ENCODE assay signal across 13 cellular contexts in genomic region chr10:89347706-89348457, GRCh38. TPM values are rescaled to one million over a fixed set of nuclear protein-coding genes. Genes with fewer than 3 reads are reported as not detected.
DNase-seq lines count a peak whose midpoint lies in the region; ATAC-seq, FAIRE-seq and TF ChIP-seq lines count a peak whose summit lies in the region.
"Had no signal": no experiment of that assay in that cellular context is flagged by ENCODE, and none has a peak within 500 bp of the region (broad histone marks: within the 10 kb centered on the region; RNA-seq: fewer than 3 reads in every experiment).

No MANE protein-coding gene starts in this region.

- no peaks in the 10 kb centered on the region for H3K27me3 ChIP-seq in right lobe of liver
- no peaks in the 10 kb centered on the region for H3K27me3 ChIP-seq in HepG2 (ENCODE audit: control insufficient read depth in 1 of 2, insufficient read depth in 2 of 2, low read length in 2 of 2)
- H3K27me3 ChIP-seq in esophagus squamous epithelium = no peaks in the 10 kb centered on the region
- H3K27me3 ChIP-seq in neural progenitor cell = no peaks in the 10 kb centered on the region
- H3K27me3 ChIP-seq in vagina = no peaks in the 10 kb centered on the region

- H2AFZ ChIP-seq in HepG2 (ENCODE audit: low read length) (no peak overlapping the region), neural progenitor cell (replicated peaks) (peak overlapping the region; percentile 58)

- H3K27me3 Mint-ChIP-seq in neural progenitor cell (ENCODE audit: insufficient read depth, low read depth) = peaks cover 2% of the 10 kb centered on the region

- H3K4me2 ChIP-seq in HepG2 (ENCODE audit: low read depth, low read length) = no peak overlapping the region
- H3K4me2 ChIP-seq in neural progenitor cell = peak overlapping the region; percentile 55

- peaks cover 70% of the 10 kb centered on the region for H3K4me1 Mint-ChIP-seq in neural progenitor cell

- in situ Hi-C loops in HepG2 (cut with HindIII; ENCODE audit: extremely low pct_ligation_motif_present, low pct_unique_long_range_greater_than_20kb) = no loop called here

- H3K27ac ChIP-seq in right lobe of liver = peak overlapping the region; percentile 56 to 99 (median 96)
- H3K27ac ChIP-seq in HepG2 (ENCODE audit: extremely low read length, insufficient read depth, low read length) = no peak overlapping the region
- peak overlapping the region in 3 of 4 donors; percentile 51 to 73 (median 54) for H3K27ac ChIP-seq in esophagus squamous epithelium
- H3K27ac ChIP-seq in neural progenitor cell = peak overlapping the region; percentile 81
- H3K27ac ChIP-seq in vagina = peak overlapping the region; percentile 60

- no peak for TF ChIP-seq RAD21 in HepG2 (CRISPR knock-in tag; IDR thresholded peaks at IDR 0.05)

- FAIRE-seq in HepG2 (lab: Jason Lieb, UNC) = no peak

- no peak overlapping the region for H3K9ac ChIP-seq in HepG2 (ENCODE audit: insufficient read depth, low read depth, low read length)
- no peak overlapping the region for H3K9ac ChIP-seq in neural progenitor cell

- H3F3A ChIP-seq in neural progenitor cell (ENCODE audit: low read depth) = peaks cover 30% of the 10 kb centered on the region

- H3K36me3 ChIP-seq in right lobe of liver = no peaks in the 10 kb centered on the region
- H3K36me3 ChIP-seq in HepG2 (replicated peaks in 1 of 2; ENCODE audit: control insufficient read depth in 1 of 2, insufficient read depth in 2 of 2, low read length in 2 of 2) = no peaks in the 10 kb centered on the region
- no peaks in the 10 kb centered on the region for H3K36me3 ChIP-seq in esophagus squamous epithelium
- no peaks in the 10 kb centered on the region for H3K36me3 ChIP-seq in neural progenitor cell
- no peaks in the 10 kb centered on the region for H3K36me3 ChIP-seq in vagina

- no peak overlapping the region for H3K4me3 ChIP-seq in right lobe of liver
- H3K4me3 ChIP-seq in HepG2 (replicated peaks in 1 of 3; ENCODE audit: insufficient read depth in 1 of 3, low read depth in 2 of 3, low read length in 3 of 3) = no peak overlapping the region
- no peak overlapping the region for H3K4me3 ChIP-seq in esophagus squamous epithelium
- H3K4me3 ChIP-seq in neural progenitor cell = no peak overlapping the region
- no peak overlapping the region for H3K4me3 ChIP-seq in vagina

- peaks cover 1% of the 10 kb centered on the region for H3K36me3 Mint-ChIP-seq in neural progenitor cell

- H3K9me3 Mint-ChIP-seq in neural progenitor cell = peaks cover 2% of the 10 kb centered on the region

- TF ChIP-seq CTCF in right lobe of liver (IDR thresholded peaks at IDR 0.05) (no peak), HepG2 (CRISPR knock-in tag; IDR thresholded peaks at IDR 0.05) (no peak), esophagus squamous epithelium (IDR thresholded peaks at IDR 0.05) (no peak), neural progenitor cell (IDR thresholded peaks at IDR 0.05) (no peak), vagina (IDR thresholded peaks at IDR 0.05) (no peak)

- H4K20me1 ChIP-seq in HepG2 (ENCODE audit: insufficient read depth, low read length) (no peaks in the 10 kb centered on the region), neural progenitor cell (ENCODE audit: low read depth) (no peaks in the 10 kb centered on the region)

- H3K27ac Mint-ChIP-seq in neural progenitor cell = peak overlapping the region; percentile 51

- peaks cover 0 to 71% (median 37%) of the 10 kb centered on the region in 4 donors for H3K4me1 ChIP-seq in right lobe of liver
- peaks cover 72% of the 10 kb centered on the region for H3K4me1 ChIP-seq in HepG2 (ENCODE audit: insufficient read depth, low read length)
- peaks cover 12 to 54% (median 39%) of the 10 kb centered on the region in 3 donors for H3K4me1 ChIP-seq in esophagus squamous epithelium
- peaks cover 44% of the 10 kb centered on the region for H3K4me1 ChIP-seq in neural progenitor cell
- peaks cover 37% of the 10 kb centered on the region for H3K4me1 ChIP-seq in vagina

- DNase-seq in right lobe of liver (no peak), HepG2 (ENCODE audit: low spot score) (no peak), esophagus squamous epithelium (lab: John Stamatoyannopoulos, UW) (no peak), neural progenitor cell (ENCODE audit: low spot score) (no peak), vagina (ENCODE audit: extremely low spot score in 2 of 2) (no peak)
- DNase-seq: DMS53, NCI-H1092 treated with DMSO at 0.1 percent for 48 hours, NCI-H526 treated with DMSO at 0.1 percent for 48 hours had no signal

- 61% methylated on average over 5 of the region's 7 CpGs for WGBS in right lobe of liver (ENCODE audit: insufficient coverage, low coverage, low lambda C conversion rate, missing lambda C conversion rate)
- WGBS in HepG2 (ENCODE audit: low lambda C conversion rate) = 97% methylated on average over 5 of the region's 7 CpGs
- 79 to 80% methylated on average over 7 of the region's 7 CpGs for WGBS in esophagus squamous epithelium, 2 donors

- no peak for TF ChIP-seq POLR2A in right lobe of liver (IDR thresholded peaks at IDR 0.05)
- no peak for TF ChIP-seq POLR2A in HepG2 (IDR thresholded peaks at IDR 0.05; ENCODE audit: insufficient read depth in 1 of 2, low read depth in 2 of 2, low read length in 2 of 2)
- TF ChIP-seq POLR2A in esophagus squamous epithelium (IDR thresholded peaks at IDR 0.05) = no peak
- no peak for TF ChIP-seq POLR2A in vagina (IDR thresholded peaks at IDR 0.05)

- no peak overlapping the region for H3K4me3 Mint-ChIP-seq in neural progenitor cell

- BruUV-seq in HepG2 (replicated peaks; lab: Mats Ljungman, UMichigan) = no TSS peak

- intact Hi-C loops in right lobe of liver (cut with DNase I) = no loop called here
- intact Hi-C loops in HepG2 (cut with micrococcal nuclease; ENCODE audit: unreplicated experiment) = no loop called here
- intact Hi-C loops in esophagus squamous epithelium (cut with DNase I) = no loop called here
- intact Hi-C loops in vagina (cut with DNase I) = no loop called here

- CTCF ChIA-PET in HepG2 (lab: Yijun Ruan, JAX; ENCODE audit: low intra/inter-chr PET ratio, low total read pairs) = no interaction called here

- TF ChIP-seq EP300 in HepG2 (IDR thresholded peaks at IDR 0.05; ENCODE audit: low read depth in 2 of 2, low read length in 2 of 2) (no peak), HepG2 (CRISPR knock-in tag; IDR thresholded peaks at IDR 0.05; ENCODE audit: borderline replicate concordance) (no peak)

- POLR2A ChIA-PET in HepG2 (lab: Yijun Ruan, JAX) = interaction anchor here (2.0 kb wide), 1 partner anchor 16 kb away, joined by 8 read pairs; no protein-coding TSS in a partner anchor

- H3K9me3 ChIP-seq in right lobe of liver = no peaks in the 10 kb centered on the region
- H3K9me3 ChIP-seq in HepG2 (ENCODE audit: low read length) = no peaks in the 10 kb centered on the region
- H3K9me3 ChIP-seq in esophagus squamous epithelium = no peaks in the 10 kb centered on the region
- no peaks in the 10 kb centered on the region for H3K9me3 ChIP-seq in neural progenitor cell (ENCODE audit: low read depth)
- no peaks in the 10 kb centered on the region for H3K9me3 ChIP-seq in vagina

- ATAC-seq in right lobe of liver (no peak), HepG2 (no peak), HG02642 (IDR thresholded peaks at IDR 0.05; ENCODE audit: poor library complexity, unreplicated experiment) (no peak), HG03571 (IDR thresholded peaks at IDR 0.05; ENCODE audit: unreplicated experiment) (no peak), HG03354 (IDR thresholded peaks at IDR 0.05; ENCODE audit: poor library complexity, severe bottlenecking, unreplicated experiment) (no peak)

- no peaks in the 10 kb centered on the region for H3K79me2 ChIP-seq in HepG2 (ENCODE audit: insufficient read depth, low read length)
- no peaks in the 10 kb centered on the region for H3K79me2 ChIP-seq in neural progenitor cell (ENCODE audit: low read depth)

RNA-seq across cellular contexts. Expression of gene IFIT3, which starts 20.1 kb away (rescaled TPM):
- 10 to 100 TPM in 4 of 6 experiments, 1 to 10 TPM in 2; 7.5 to 17.9 (median 11.5) TPM for total RNA-seq in right lobe of liver
- 3.1 and 4.3 TPM in 2 replicates for total RNA-seq in HepG2 (2016; rRNA removed; fragmentation: Illumina TruSeq; extraction: Trizol)
- 0.71 TPM in 2 replicates for total RNA-seq in HepG2 (2016; cell fraction: cytosol; rRNA removed; fragmentation: Illumina TruSeq; extraction: Trizol; ENCODE audit: low read depth)
- total RNA-seq in HepG2 (2016; cell fraction: insoluble cytoplasmic fraction; rRNA removed; fragmentation: Illumina TruSeq; extraction: Trizol) = 3.0 and 4.6 TPM in 2 replicates
- total RNA-seq in HepG2 (2016; cell fraction: membrane; rRNA removed; fragmentation: Illumina TruSeq; extraction: Trizol) = 1.6 and 1.7 TPM in 2 replicates
- total RNA-seq in HepG2 (2016; cell fraction: nucleus; rRNA removed; fragmentation: Illumina TruSeq; extraction: Trizol) = 1.6 TPM in 2 replicates
- polyA plus RNA-seq in HepG2 (2011; rRNA removed) = 0.48 and 0.56 TPM in 2 replicates
- polyA plus RNA-seq in HepG2 (2011; cell fraction: cytosol; rRNA removed) = 0.40 and 0.67 TPM in 2 replicates
- 0.07 and 0.08 TPM in 2 replicates for polyA plus RNA-seq in HepG2 (2011; cell fraction: nucleus; rRNA removed)
- polyA plus RNA-seq in HepG2 (2012) = 1.1 and 1.5 TPM in 2 replicates
- 0.34 and 0.44 TPM in 2 replicates for polyA plus RNA-seq in HepG2 (2016; cell fraction: cytosol; fragmentation: Illumina TruSeq; extraction: Trizol; ENCODE audit: low read depth)
- 2.9 and 3.4 TPM in 2 replicates for polyA plus RNA-seq in HepG2 (2016; cell fraction: insoluble cytoplasmic fraction; fragmentation: Illumina TruSeq; extraction: Trizol; ENCODE audit: low read depth)
- polyA plus RNA-seq in HepG2 (2016; cell fraction: membrane; fragmentation: Illumina TruSeq; extraction: Trizol; ENCODE audit: low read depth) = 0.82 and 0.90 TPM in 2 replicates
- polyA plus RNA-seq in HepG2 (2016; cell fraction: nucleus; fragmentation: Illumina TruSeq; extraction: Trizol; ENCODE audit: insufficient read depth, low read depth) = 1.1 and 1.6 TPM in 2 replicates
- 0.16 and 2.1 TPM in 2 replicates for polyA minus RNA-seq in HepG2 (2011; rRNA and poly(A)+ RNA removed; ENCODE audit: low replicate concordance)
- polyA minus RNA-seq in HepG2 (2011; cell fraction: cytosol; rRNA and poly(A)+ RNA removed) = 0.88 and 0.99 TPM in 2 replicates
- polyA minus RNA-seq in HepG2 (2011; cell fraction: nucleus; rRNA and poly(A)+ RNA removed) = 0.26 and 0.99 TPM in 2 replicates
- 10 to 100 TPM in 1 of 4 donors, 1 to 10 TPM in 3; 1.0 to 14.6 (median 4.2) TPM for total RNA-seq in esophagus squamous epithelium
- 0.06 TPM in 1 of 2 replicates, not detected in the other for total RNA-seq in neural progenitor cell (ENCODE audit: low replicate concordance)
- total RNA-seq in vagina = 6.1 TPM

RNA-seq across cellular contexts. Expression of gene IFIT1B, which starts 30.0 kb away (rescaled TPM):
- total RNA-seq in right lobe of liver (1 to 10 TPM in 1 of 6 experiments, not detected in 5; 1.2 TPM), HepG2 (2016; rRNA removed; fragmentation: Illumina TruSeq; extraction: Trizol) (not detected in 2 replicates), esophagus squamous epithelium (not detected), neural progenitor cell (ENCODE audit: low replicate concordance) (not detected in 2 replicates), vagina (not detected)
- not detected in 2 replicates for total RNA-seq in HepG2 (2016; cell fraction: cytosol; rRNA removed; fragmentation: Illumina TruSeq; extraction: Trizol; ENCODE audit: low read depth)
- total RNA-seq in HepG2 (2016; cell fraction: insoluble cytoplasmic fraction; rRNA removed; fragmentation: Illumina TruSeq; extraction: Trizol) = not detected in 2 replicates
- not detected in 2 replicates for total RNA-seq in HepG2 (2016; cell fraction: membrane; rRNA removed; fragmentation: Illumina TruSeq; extraction: Trizol)
- not detected in 2 replicates for total RNA-seq in HepG2 (2016; cell fraction: nucleus; rRNA removed; fragmentation: Illumina TruSeq; extraction: Trizol)
- polyA plus RNA-seq in HepG2 (2011; rRNA removed) = not detected in 2 replicates
- polyA plus RNA-seq in HepG2 (2011; cell fraction: cytosol; rRNA removed) = not detected in 2 replicates
- polyA plus RNA-seq in HepG2 (2011; cell fraction: nucleus; rRNA removed) = not detected in 2 replicates
- polyA plus RNA-seq in HepG2 (2012) = not detected in 2 replicates
- not detected in 2 replicates for polyA plus RNA-seq in HepG2 (2016; cell fraction: cytosol; fragmentation: Illumina TruSeq; extraction: Trizol; ENCODE audit: low read depth)
- not detected in 2 replicates for polyA plus RNA-seq in HepG2 (2016; cell fraction: insoluble cytoplasmic fraction; fragmentation: Illumina TruSeq; extraction: Trizol; ENCODE audit: low read depth)
- not detected in 2 replicates for polyA plus RNA-seq in HepG2 (2016; cell fraction: membrane; fragmentation: Illumina TruSeq; extraction: Trizol; ENCODE audit: low read depth)
- polyA plus RNA-seq in HepG2 (2016; cell fraction: nucleus; fragmentation: Illumina TruSeq; extraction: Trizol; ENCODE audit: insufficient read depth, low read depth) = not detected in 2 replicates
- not detected in 2 replicates for polyA minus RNA-seq in HepG2 (2011; rRNA and poly(A)+ RNA removed; ENCODE audit: low replicate concordance)
- polyA minus RNA-seq in HepG2 (2011; cell fraction: cytosol; rRNA and poly(A)+ RNA removed) = not detected in 2 replicates
- not detected in 2 replicates for polyA minus RNA-seq in HepG2 (2011; cell fraction: nucleus; rRNA and poly(A)+ RNA removed)
- total RNA-seq: mucosa of gallbladder had no signal
- polyA plus RNA-seq: AG04450 had no signal

RNA-seq across cellular contexts. Expression of gene IFIT1, which starts 44.5 kb away (rescaled TPM):
- total RNA-seq in right lobe of liver = 10 to 100 TPM in 3 of 6 experiments, 1 to 10 TPM in 3; 3.6 to 12.9 (median 10.0) TPM
- total RNA-seq in HepG2 (2016; rRNA removed; fragmentation: Illumina TruSeq; extraction: Trizol) = 5.5 and 7.5 TPM in 2 replicates
- total RNA-seq in HepG2 (2016; cell fraction: cytosol; rRNA removed; fragmentation: Illumina TruSeq; extraction: Trizol; ENCODE audit: low read depth) = 1.0 and 1.2 TPM in 2 replicates
- 5.3 and 6.9 TPM in 2 replicates for total RNA-seq in HepG2 (2016; cell fraction: insoluble cytoplasmic fraction; rRNA removed; fragmentation: Illumina TruSeq; extraction: Trizol)
- 1.8 and 2.7 TPM in 2 replicates for total RNA-seq in HepG2 (2016; cell fraction: membrane; rRNA removed; fragmentation: Illumina TruSeq; extraction: Trizol)
- 1.7 and 2.9 TPM in 2 replicates for total RNA-seq in HepG2 (2016; cell fraction: nucleus; rRNA removed; fragmentation: Illumina TruSeq; extraction: Trizol)
- polyA plus RNA-seq in HepG2 (2011; rRNA removed) = 1.2 and 1.5 TPM in 2 replicates
- 0.64 and 1.2 TPM in 2 replicates for polyA plus RNA-seq in HepG2 (2011; cell fraction: cytosol; rRNA removed)
- 0.21 and 0.61 TPM in 2 replicates for polyA plus RNA-seq in HepG2 (2011; cell fraction: nucleus; rRNA removed)
- polyA plus RNA-seq in HepG2 (2012) = 1.6 and 3.8 TPM in 2 replicates
- polyA plus RNA-seq in HepG2 (2016; cell fraction: cytosol; fragmentation: Illumina TruSeq; extraction: Trizol; ENCODE audit: low read depth) = 0.47 and 0.49 TPM in 2 replicates
- 6.6 and 7.5 TPM in 2 replicates for polyA plus RNA-seq in HepG2 (2016; cell fraction: insoluble cytoplasmic fraction; fragmentation: Illumina TruSeq; extraction: Trizol; ENCODE audit: low read depth)
- polyA plus RNA-seq in HepG2 (2016; cell fraction: membrane; fragmentation: Illumina TruSeq; extraction: Trizol; ENCODE audit: low read depth) = 0.80 and 0.81 TPM in 2 replicates
- 2.6 and 2.9 TPM in 2 replicates for polyA plus RNA-seq in HepG2 (2016; cell fraction: nucleus; fragmentation: Illumina TruSeq; extraction: Trizol; ENCODE audit: insufficient read depth, low read depth)
- 0.12 and 1.4 TPM in 2 replicates for polyA minus RNA-seq in HepG2 (2011; rRNA and poly(A)+ RNA removed; ENCODE audit: low replicate concordance)
- 0.79 and 1.1 TPM in 2 replicates for polyA minus RNA-seq in HepG2 (2011; cell fraction: cytosol; rRNA and poly(A)+ RNA removed)
- 0.64 and 1.4 TPM in 2 replicates for polyA minus RNA-seq in HepG2 (2011; cell fraction: nucleus; rRNA and poly(A)+ RNA removed)
- 10 to 100 TPM in 1 of 4 donors, 1 to 10 TPM in 2, under 1 TPM in 1; 0.61 to 12.3 (median 2.6) TPM for total RNA-seq in esophagus squamous epithelium
- 12.4 and 13.2 TPM in 2 replicates for total RNA-seq in neural progenitor cell (ENCODE audit: low replicate concordance)
- 7.4 TPM for total RNA-seq in vagina

RNA-seq across cellular contexts. Expression of gene IFIT2, which starts 46.0 kb away (rescaled TPM):
- 10 to 100 TPM in 3 of 6 experiments, 1 to 10 TPM in 3; 4.7 to 12.4 (median 9.8) TPM for total RNA-seq in right lobe of liver
- 0.15 and 0.27 TPM in 2 replicates for total RNA-seq in HepG2 (2016; rRNA removed; fragmentation: Illumina TruSeq; extraction: Trizol)
- total RNA-seq in HepG2 (2016; cell fraction: cytosol; rRNA removed; fragmentation: Illumina TruSeq; extraction: Trizol; ENCODE audit: low read depth) = 0.10 TPM in 1 of 2 replicates, not detected in the other
- 0.22 and 0.31 TPM in 2 replicates for total RNA-seq in HepG2 (2016; cell fraction: insoluble cytoplasmic fraction; rRNA removed; fragmentation: Illumina TruSeq; extraction: Trizol)
- 0.07 and 0.12 TPM in 2 replicates for total RNA-seq in HepG2 (2016; cell fraction: membrane; rRNA removed; fragmentation: Illumina TruSeq; extraction: Trizol)
- total RNA-seq in HepG2 (2016; cell fraction: nucleus; rRNA removed; fragmentation: Illumina TruSeq; extraction: Trizol) = not detected in 2 replicates
- polyA plus RNA-seq in HepG2 (2011; rRNA removed) = 0.04 and 0.07 TPM in 2 replicates
- polyA plus RNA-seq in HepG2 (2011; cell fraction: cytosol; rRNA removed) = 0.04 TPM in 2 replicates
- polyA plus RNA-seq in HepG2 (2011; cell fraction: nucleus; rRNA removed) = 0.03 TPM in 1 of 2 replicates, not detected in the other
- polyA plus RNA-seq in HepG2 (2012) = 0.08 and 0.11 TPM in 2 replicates
- polyA plus RNA-seq in HepG2 (2016; cell fraction: cytosol; fragmentation: Illumina TruSeq; extraction: Trizol; ENCODE audit: low read depth) = 0.06 TPM in 1 of 2 replicates, not detected in the other
- 0.12 and 0.26 TPM in 2 replicates for polyA plus RNA-seq in HepG2 (2016; cell fraction: insoluble cytoplasmic fraction; fragmentation: Illumina TruSeq; extraction: Trizol; ENCODE audit: low read depth)
- polyA plus RNA-seq in HepG2 (2016; cell fraction: membrane; fragmentation: Illumina TruSeq; extraction: Trizol; ENCODE audit: low read depth) = 0.07 TPM in 1 of 2 replicates, not detected in the other
- 0.40 TPM in 1 of 2 replicates, not detected in the other for polyA plus RNA-seq in HepG2 (2016; cell fraction: nucleus; fragmentation: Illumina TruSeq; extraction: Trizol; ENCODE audit: insufficient read depth, low read depth)
- 1.7 TPM in 1 of 2 replicates, not detected in the other for polyA minus RNA-seq in HepG2 (2011; rRNA and poly(A)+ RNA removed; ENCODE audit: low replicate concordance)
- polyA minus RNA-seq in HepG2 (2011; cell fraction: cytosol; rRNA and poly(A)+ RNA removed) = not detected in 2 replicates
- 0.12 TPM in 1 of 2 replicates, not detected in the other for polyA minus RNA-seq in HepG2 (2011; cell fraction: nucleus; rRNA and poly(A)+ RNA removed)
- total RNA-seq in esophagus squamous epithelium = 1 to 10 TPM in 2 of 4 donors, under 1 TPM in 2; 0.26 to 3.0 (median 1.5) TPM
- 0.06 and 0.22 TPM in 2 replicates for total RNA-seq in neural progenitor cell (ENCODE audit: low replicate concordance)
- 2.9 TPM for total RNA-seq in vagina
